In genomic region chr14:39322807-39323206, GRCh38 we compare ENCODE assay signal across 24 cellular contexts.
DNase-seq lines count a peak whose midpoint lies in the region; ATAC-seq and TF ChIP-seq lines count a peak whose summit lies in the region.
"Had no signal": no experiment of that assay in that cellular context is flagged by ENCODE, and none has a peak within 500 bp of the region (broad histone marks: within the 10 kb centered on the region; RNA-seq: fewer than 3 reads in every experiment).

No MANE protein-coding gene starts in this region.

- peak overlapping the region in 5 of 8 donors; percentile 43 to 82 (median 66) for H3K27ac Mint-ChIP-seq in CD8-positive, alpha-beta memory T cell
- H3K27ac Mint-ChIP-seq in endodermal cell = peak overlapping the region; percentile 23
- H3K27ac Mint-ChIP-seq: activated CD4-positive, alpha-beta memory T cell treated with anti-CD3 and anti-CD28 coated beads, Interleukin-2, amount 10 ng/mL, durations not matched to agents 7 days and 5 days; activated naive CD4-positive, alpha-beta T cell treated with anti-CD3 and anti-CD28 coated beads, Interleukin-2, amount 10 ng/mL, durations not matched to agents 7 days and 5 days; CD4-positive, CD25-positive, alpha-beta regulatory T cell had no signal

- peaks cover 18% of the 10 kb centered on the region for H3K36me3 ChIP-seq in CD8-positive, alpha-beta memory T cell (ENCODE audit: insufficient read depth, low read length)
- H3K36me3 ChIP-seq in endodermal cell (ENCODE audit: control insufficient read depth, insufficient read depth, low read length) = peaks cover 28% of the 10 kb centered on the region
- H3K36me3 ChIP-seq: colonic mucosa, ovary had no signal

- H3K27me3 Mint-ChIP-seq in CD8-positive, alpha-beta memory T cell = no peaks in the 10 kb centered on the region
- H3K27me3 Mint-ChIP-seq in endodermal cell (ENCODE audit: insufficient read depth) = no peaks in the 10 kb centered on the region
- H3K27me3 Mint-ChIP-seq: activated CD4-positive, alpha-beta memory T cell treated with anti-CD3 and anti-CD28 coated beads, Interleukin-2, amount 10 ng/mL, durations not matched to agents 7 days and 5 days; activated naive CD4-positive, alpha-beta T cell treated with anti-CD3 and anti-CD28 coated beads, Interleukin-2, amount 10 ng/mL, durations not matched to agents 7 days and 5 days; CD4-positive, CD25-positive, alpha-beta regulatory T cell; naive thymus-derived CD8-positive, alpha-beta T cell had no signal

- CTCF ChIA-PET in CD8-positive, alpha-beta memory T cell (lab: Charles Lee) = interaction anchor here (1.1 kb wide), 1 partner anchor 9 kb away, joined by 3 read pairs; no protein-coding TSS in a partner anchor

- H3K27me3 ChIP-seq in CD8-positive, alpha-beta memory T cell (ENCODE audit: insufficient read depth, low read length, poor library complexity, severe bottlenecking) = no peaks in the 10 kb centered on the region
- no peaks in the 10 kb centered on the region for H3K27me3 ChIP-seq in endodermal cell (ENCODE audit: control insufficient read depth, insufficient read depth, low read length, poor library complexity, severe bottlenecking)
- H3K27me3 ChIP-seq: colonic mucosa, ovary, right atrium auricular region had no signal

- no peak overlapping the region for H3K4me3 Mint-ChIP-seq in CD8-positive, alpha-beta memory T cell
- H3K4me3 Mint-ChIP-seq in endodermal cell = no peak overlapping the region
- H3K4me3 Mint-ChIP-seq: activated CD4-positive, alpha-beta memory T cell treated with anti-CD3 and anti-CD28 coated beads, Interleukin-2, amount 10 ng/mL, durations not matched to agents 7 days and 5 days; activated naive CD4-positive, alpha-beta T cell treated with anti-CD3 and anti-CD28 coated beads, Interleukin-2, amount 10 ng/mL, durations not matched to agents 7 days and 5 days; CD4-positive, CD25-positive, alpha-beta regulatory T cell; naive thymus-derived CD8-positive, alpha-beta T cell had no signal

- no peak for TF ChIP-seq CTCF in endodermal cell (conservative IDR thresholded peaks at IDR 0.05)

- no peak overlapping the region for H3K4me3 ChIP-seq in CD8-positive, alpha-beta memory T cell (ENCODE audit: low read length)
- no peak overlapping the region for H3K4me3 ChIP-seq in endodermal cell (ENCODE audit: low read length)
- H3K4me3 ChIP-seq: colonic mucosa, ovary, right atrium auricular region had no signal

- POLR2A ChIA-PET in CD8-positive, alpha-beta memory T cell (lab: Charles Lee) = no interaction called here

- no peak for ATAC-seq in HG02678 (IDR thresholded peaks at IDR 0.05; ENCODE audit: unreplicated experiment)
- ATAC-seq: left cardiac atrium; naive thymus-derived CD8-positive, alpha-beta T cell had no signal

- H3K4me1 ChIP-seq in CD8-positive, alpha-beta memory T cell (ENCODE audit: insufficient read depth, low read length) = no peaks in the 10 kb centered on the region
- H3K4me1 ChIP-seq in endodermal cell (ENCODE audit: control insufficient read depth, insufficient read depth, low read length) = no peaks in the 10 kb centered on the region
- H3K4me1 ChIP-seq: colonic mucosa, right atrium auricular region had no signal

- H3K9me3 ChIP-seq in CD8-positive, alpha-beta memory T cell (ENCODE audit: low read length) = no peaks in the 10 kb centered on the region
- no peaks in the 10 kb centered on the region for H3K9me3 ChIP-seq in endodermal cell (ENCODE audit: control insufficient read depth, low read length)
- H3K9me3 ChIP-seq: colonic mucosa, ovary, right atrium auricular region had no signal

- H3K4me1 Mint-ChIP-seq in CD8-positive, alpha-beta memory T cell = peaks cover 0 to 7% (median 2%) of the 10 kb centered on the region in 3 donors
- no peaks in the 10 kb centered on the region for H3K4me1 Mint-ChIP-seq in endodermal cell
- H3K4me1 Mint-ChIP-seq: activated CD4-positive, alpha-beta memory T cell treated with anti-CD3 and anti-CD28 coated beads, Interleukin-2, amount 10 ng/mL, durations not matched to agents 7 days and 5 days; activated naive CD4-positive, alpha-beta T cell treated with anti-CD3 and anti-CD28 coated beads, Interleukin-2, amount 10 ng/mL, durations not matched to agents 7 days and 5 days had no signal

- H3K36me3 Mint-ChIP-seq in CD8-positive, alpha-beta memory T cell = peaks cover 12 to 67% (median 25%) of the 10 kb centered on the region in 3 donors
- H3K36me3 Mint-ChIP-seq in endodermal cell (ENCODE audit: low read depth) = peaks cover 28% of the 10 kb centered on the region

- H3K27ac ChIP-seq in CD8-positive, alpha-beta memory T cell (ENCODE audit: low read depth, low read length) = no peak overlapping the region
- no peak overlapping the region for H3K27ac ChIP-seq in endodermal cell (ENCODE audit: low read depth, low read length)
- H3K27ac ChIP-seq: colonic mucosa, ovary, right atrium auricular region had no signal

- H3K9me3 Mint-ChIP-seq in CD8-positive, alpha-beta memory T cell = no peaks in the 10 kb centered on the region
- H3K9me3 Mint-ChIP-seq in endodermal cell = no peaks in the 10 kb centered on the region
- H3K9me3 Mint-ChIP-seq: activated CD4-positive, alpha-beta memory T cell treated with anti-CD3 and anti-CD28 coated beads, Interleukin-2, amount 10 ng/mL, durations not matched to agents 7 days and 5 days; activated naive CD4-positive, alpha-beta T cell treated with anti-CD3 and anti-CD28 coated beads, Interleukin-2, amount 10 ng/mL, durations not matched to agents 7 days and 5 days; CD4-positive, CD25-positive, alpha-beta regulatory T cell; naive thymus-derived CD8-positive, alpha-beta T cell had no signal

- DNase-seq in CD8-positive, alpha-beta memory T cell = no peak
- DNase-seq in M059J (ENCODE audit: low read depth) (peak; percentile 35), endodermal cell (no peak), non-pigmented ciliary epithelial cell (ENCODE audit: low read depth) (peak; percentile 13), HuH-7 (ENCODE audit: low spot score) (no peak), HUDEP-2 (lab: John Stamatoyannopoulos, UW; ENCODE audit: unreplicated experiment in 76 of 76) (no peak), GM19238 (ENCODE audit: insufficient read length, low spot score) (no peak)
- DNase-seq: activated CD4-positive, alpha-beta memory T cell treated with anti-CD3 and anti-CD28 coated beads, Interleukin-2, amount 10 ng/mL, durations not matched to agents 7 days and 5 days; activated CD4-positive, CD25-positive, alpha-beta regulatory T cell; activated naive CD4-positive, alpha-beta T cell treated with anti-CD3 and anti-CD28 coated beads, Interleukin-2, amount 10 ng/mL, durations not matched to agents 7 days and 5 days; activated T-cell treated with anti-CD3 and anti-CD28 coated beads, Interleukin-2, amount 50 U/mL, for 1 hour; CD4-positive, CD25-positive, alpha-beta regulatory T cell; colonic mucosa; DMS53; left cardiac atrium; mesendoderm; naive thymus-derived CD8-positive, alpha-beta T cell; NCI-H1105 treated with DMSO at 0.1 percent for 48 hours; NCI-H2081 treated with DMSO at 0.1 percent for 48 hours; NCI-H524; ovary; T-helper 9 cell had no signal

- H3K9ac ChIP-seq in endodermal cell (ENCODE audit: extremely low read depth, low read length, poor library complexity, severe bottlenecking) = no peak overlapping the region

Comparison
In these comparisons a context has a peak if more than half of its experiments do, and no peak if none do; other contexts are left out.
1. DNase-seq: peak in M059J (single experiment) and non-pigmented ciliary epithelial cell (single experiment); none in CD8-positive, alpha-beta memory T cell (0 of 5), endodermal cell (single experiment), HuH-7 (single experiment), HUDEP-2 (0 of 76) and GM19238 (single experiment).